8 cellular contexts compared by ENCODE assay signal in the genomic region with DNA sequence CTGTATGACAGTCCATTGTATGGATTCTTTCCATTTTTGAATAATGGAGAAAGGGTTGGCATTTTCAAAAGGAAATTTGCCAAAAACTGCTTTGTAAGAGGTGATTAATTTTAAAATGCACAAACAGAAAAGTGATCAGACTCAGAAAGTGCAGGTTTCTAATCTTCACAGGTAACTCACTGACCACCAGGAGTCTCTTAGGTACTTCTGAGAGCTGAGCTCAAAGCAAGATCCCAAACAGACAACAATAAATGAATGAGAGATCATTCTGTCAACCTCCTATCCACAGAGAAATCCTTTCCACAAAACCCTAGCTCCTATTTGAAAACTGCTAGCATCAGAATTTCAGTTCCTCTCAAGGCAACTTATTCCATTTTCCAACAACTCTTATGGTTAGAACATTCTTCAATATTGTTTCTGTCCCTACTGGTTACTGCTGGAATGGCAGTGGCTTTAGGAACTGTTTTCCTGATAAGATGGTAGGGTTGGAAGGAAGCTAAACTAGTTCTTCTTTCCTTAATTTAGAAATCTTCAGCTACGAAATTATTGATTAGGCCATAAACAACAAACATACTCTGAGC. TPM values are rescaled to one million over a fixed set of nuclear protein-coding genes. Genes with fewer than 3 reads are reported as not detected.
DNase-seq lines count a peak whose midpoint lies in the region; ATAC-seq, FAIRE-seq and TF ChIP-seq lines count a peak whose summit lies in the region.

No MANE protein-coding gene starts in this region.

- H3K4me1 Mint-ChIP-seq in WTC11 = peaks cover 18% of the 10 kb centered on the region

- H3K27ac ChIP-seq in kidney (ENCODE audit: low read depth in 2 of 2, low read length in 2 of 2) = no peak overlapping the region

- H3K27ac Mint-ChIP-seq in WTC11 = no peak overlapping the region

- DNase-seq in AG04449 (ENCODE audit: low read depth, low spot score) (no peak), WTC11 (ENCODE audit: low spot score) (no peak), kidney (no peak), urothelium cell line (ENCODE audit: low spot score) (no peak), NCI-H128 (lab: John Stamatoyannopoulos, UW; ENCODE audit: unreplicated experiment) (no peak), putamen (ENCODE audit: low spot score) (no peak)

- peak overlapping the region; percentile 51; the same call in 1 of the 2 replicates for H3K4me3 Mint-ChIP-seq in WTC11

- no peaks in the 10 kb centered on the region for H3K36me3 ChIP-seq in kidney (ENCODE audit: control insufficient read depth in 1 of 2, insufficient read depth in 2 of 2, low read length in 2 of 2)

- H3K9me3 ChIP-seq in kidney (ENCODE audit: control insufficient read depth in 1 of 2, low read length in 2 of 2) = no peaks in the 10 kb centered on the region

- FAIRE-seq in kidney (lab: Jason Lieb, UNC) = no peak
- no peak for FAIRE-seq in urothelium cell line (lab: Jason Lieb, UNC)

- no peak overlapping the region for H3K9ac ChIP-seq in kidney (ENCODE audit: low read length in 2 of 2)

- peaks cover 0 to 6% of the 10 kb centered on the region in 2 donors for H3K4me1 ChIP-seq in kidney (ENCODE audit: control insufficient read depth in 1 of 2, insufficient read depth in 1 of 2, low read depth in 1 of 2, low read length in 2 of 2)

- CTCF ChIA-PET in AG04449 (lab: Yijun Ruan, JAX) = interaction anchor here (0.6 to 7.6 kb wide), 13 partner anchors 10 to 797 kb away, joined by 3 to 75 read pairs (median 4); no protein-coding TSS in a partner anchor
- CTCF ChIA-PET in WTC11 (lab: Charles Lee) = interaction anchor here (0.5 to 5.4 kb wide), 25 partner anchors 10 to 764 kb away, joined by 3 to 70 read pairs (median 3); a partner anchor contains a TSS

- TF ChIP-seq CTCF in AG04449 (IDR thresholded peaks at IDR 0.05; ENCODE audit: insufficient read depth, low read length, missing control alignments) = peak; percentile 25
- TF ChIP-seq CTCF in GM12872 (IDR thresholded peaks at IDR 0.05; ENCODE audit: insufficient read depth, low read depth, low read length) = peak; percentile 52
- TF ChIP-seq CTCF in WTC11 (IDR thresholded peaks at IDR 0.05) = peak; percentile 27; the same call in 1 of the 2 replicates
- TF ChIP-seq CTCF in kidney (IDR thresholded peaks at IDR 0.05; ENCODE audit: borderline replicate concordance, extremely low read depth, insufficient read depth) = peak; percentile 41

- H3K9me3 Mint-ChIP-seq in WTC11 = peaks cover 23% of the 10 kb centered on the region

- peaks cover 13% of the 10 kb centered on the region for H3K36me3 Mint-ChIP-seq in WTC11

- ATAC-seq in WTC11 (no peak), HG02798 (IDR thresholded peaks at IDR 0.05; ENCODE audit: poor library complexity, unreplicated experiment) (no peak)

- H3K4me3 ChIP-seq in AG04449 (ENCODE audit: low read depth, low read length) (no peak overlapping the region), kidney (ENCODE audit: low read length in 2 of 2) (no peak overlapping the region)

- POLR2A ChIA-PET in AG04449 (lab: Yijun Ruan, JAX) = interaction anchor here (0.7 kb wide), 1 partner anchor 11 kb away, joined by 3 read pairs; no protein-coding TSS in a partner anchor
- POLR2A ChIA-PET in WTC11 (lab: Charles Lee) = no interaction called here

- intact Hi-C loops in kidney (cut with DNase I) = no loop called here

- H3K27me3 Mint-ChIP-seq in WTC11 (ENCODE audit: low read depth) = peaks cover 8% of the 10 kb centered on the region

TF ChIP-seq in WTC11, 78 proteins besides CTCF, POLR2A, EP300 and RAD21 (continues in another document):
- TF ChIP-seq, protein P1, sequence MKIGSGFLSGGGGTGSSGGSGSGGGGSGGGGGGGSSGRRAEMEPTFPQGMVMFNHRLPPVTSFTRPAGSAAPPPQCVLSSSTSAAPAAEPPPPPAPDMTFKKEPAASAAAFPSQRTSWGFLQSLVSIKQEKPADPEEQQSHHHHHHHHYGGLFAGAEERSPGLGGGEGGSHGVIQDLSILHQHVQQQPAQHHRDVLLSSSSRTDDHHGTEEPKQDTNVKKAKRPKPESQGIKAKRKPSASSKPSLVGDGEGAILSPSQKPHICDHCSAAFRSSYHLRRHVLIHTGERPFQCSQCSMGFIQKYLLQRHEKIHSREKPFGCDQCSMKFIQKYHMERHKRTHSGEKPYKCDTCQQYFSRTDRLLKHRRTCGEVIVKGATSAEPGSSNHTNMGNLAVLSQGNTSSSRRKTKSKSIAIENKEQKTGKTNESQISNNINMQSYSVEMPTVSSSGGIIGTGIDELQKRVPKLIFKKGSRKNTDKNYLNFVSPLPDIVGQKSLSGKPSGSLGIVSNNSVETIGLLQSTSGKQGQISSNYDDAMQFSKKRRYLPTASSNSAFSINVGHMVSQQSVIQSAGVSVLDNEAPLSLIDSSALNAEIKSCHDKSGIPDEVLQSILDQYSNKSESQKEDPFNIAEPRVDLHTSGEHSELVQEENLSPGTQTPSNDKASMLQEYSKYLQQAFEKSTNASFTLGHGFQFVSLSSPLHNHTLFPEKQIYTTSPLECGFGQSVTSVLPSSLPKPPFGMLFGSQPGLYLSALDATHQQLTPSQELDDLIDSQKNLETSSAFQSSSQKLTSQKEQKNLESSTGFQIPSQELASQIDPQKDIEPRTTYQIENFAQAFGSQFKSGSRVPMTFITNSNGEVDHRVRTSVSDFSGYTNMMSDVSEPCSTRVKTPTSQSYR (CRISPR knock-in tag; IDR thresholded peaks at IDR 0.05) = no peak
- TF ChIP-seq, protein P2, sequence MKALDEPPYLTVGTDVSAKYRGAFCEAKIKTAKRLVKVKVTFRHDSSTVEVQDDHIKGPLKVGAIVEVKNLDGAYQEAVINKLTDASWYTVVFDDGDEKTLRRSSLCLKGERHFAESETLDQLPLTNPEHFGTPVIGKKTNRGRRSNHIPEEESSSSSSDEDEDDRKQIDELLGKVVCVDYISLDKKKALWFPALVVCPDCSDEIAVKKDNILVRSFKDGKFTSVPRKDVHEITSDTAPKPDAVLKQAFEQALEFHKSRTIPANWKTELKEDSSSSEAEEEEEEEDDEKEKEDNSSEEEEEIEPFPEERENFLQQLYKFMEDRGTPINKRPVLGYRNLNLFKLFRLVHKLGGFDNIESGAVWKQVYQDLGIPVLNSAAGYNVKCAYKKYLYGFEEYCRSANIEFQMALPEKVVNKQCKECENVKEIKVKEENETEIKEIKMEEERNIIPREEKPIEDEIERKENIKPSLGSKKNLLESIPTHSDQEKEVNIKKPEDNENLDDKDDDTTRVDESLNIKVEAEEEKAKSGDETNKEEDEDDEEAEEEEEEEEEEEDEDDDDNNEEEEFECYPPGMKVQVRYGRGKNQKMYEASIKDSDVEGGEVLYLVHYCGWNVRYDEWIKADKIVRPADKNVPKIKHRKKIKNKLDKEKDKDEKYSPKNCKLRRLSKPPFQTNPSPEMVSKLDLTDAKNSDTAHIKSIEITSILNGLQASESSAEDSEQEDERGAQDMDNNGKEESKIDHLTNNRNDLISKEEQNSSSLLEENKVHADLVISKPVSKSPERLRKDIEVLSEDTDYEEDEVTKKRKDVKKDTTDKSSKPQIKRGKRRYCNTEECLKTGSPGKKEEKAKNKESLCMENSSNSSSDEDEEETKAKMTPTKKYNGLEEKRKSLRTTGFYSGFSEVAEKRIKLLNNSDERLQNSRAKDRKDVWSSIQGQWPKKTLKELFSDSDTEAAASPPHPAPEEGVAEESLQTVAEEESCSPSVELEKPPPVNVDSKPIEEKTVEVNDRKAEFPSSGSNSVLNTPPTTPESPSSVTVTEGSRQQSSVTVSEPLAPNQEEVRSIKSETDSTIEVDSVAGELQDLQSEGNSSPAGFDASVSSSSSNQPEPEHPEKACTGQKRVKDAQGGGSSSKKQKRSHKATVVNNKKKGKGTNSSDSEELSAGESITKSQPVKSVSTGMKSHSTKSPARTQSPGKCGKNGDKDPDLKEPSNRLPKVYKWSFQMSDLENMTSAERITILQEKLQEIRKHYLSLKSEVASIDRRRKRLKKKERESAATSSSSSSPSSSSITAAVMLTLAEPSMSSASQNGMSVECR (CRISPR knock-in tag; IDR thresholded peaks at IDR 0.05; ENCODE audit: borderline replicate concordance) = no peak
- TF ChIP-seq SMAD4 (CRISPR knock-in tag; IDR thresholded peaks at IDR 0.05) (no peak), TEAD1 (CRISPR knock-in tag; IDR thresholded peaks at IDR 0.05) (no peak), HMGA2 (CRISPR knock-in tag; IDR thresholded peaks at IDR 0.05) (no peak), ZNF138 (CRISPR knock-in tag; conservative IDR thresholded peaks at IDR 0.05) (no peak), GTF2I (CRISPR knock-in tag; conservative IDR thresholded peaks at IDR 0.05) (no peak), ATF1 (CRISPR knock-in tag; IDR thresholded peaks at IDR 0.05) (no peak), ZNF232 (CRISPR knock-in tag; IDR thresholded peaks at IDR 0.05) (no peak), ZNF121 (CRISPR knock-in tag; IDR thresholded peaks at IDR 0.05) (no peak)
- TF ChIP-seq, protein P3, sequence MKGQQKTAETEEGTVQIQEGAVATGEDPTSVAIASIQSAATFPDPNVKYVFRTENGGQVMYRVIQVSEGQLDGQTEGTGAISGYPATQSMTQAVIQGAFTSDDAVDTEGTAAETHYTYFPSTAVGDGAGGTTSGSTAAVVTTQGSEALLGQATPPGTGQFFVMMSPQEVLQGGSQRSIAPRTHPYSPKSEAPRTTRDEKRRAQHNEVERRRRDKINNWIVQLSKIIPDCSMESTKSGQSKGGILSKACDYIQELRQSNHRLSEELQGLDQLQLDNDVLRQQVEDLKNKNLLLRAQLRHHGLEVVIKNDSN (CRISPR knock-in tag; IDR thresholded peaks at IDR 0.05) = no peak
- TF ChIP-seq, protein P4, sequence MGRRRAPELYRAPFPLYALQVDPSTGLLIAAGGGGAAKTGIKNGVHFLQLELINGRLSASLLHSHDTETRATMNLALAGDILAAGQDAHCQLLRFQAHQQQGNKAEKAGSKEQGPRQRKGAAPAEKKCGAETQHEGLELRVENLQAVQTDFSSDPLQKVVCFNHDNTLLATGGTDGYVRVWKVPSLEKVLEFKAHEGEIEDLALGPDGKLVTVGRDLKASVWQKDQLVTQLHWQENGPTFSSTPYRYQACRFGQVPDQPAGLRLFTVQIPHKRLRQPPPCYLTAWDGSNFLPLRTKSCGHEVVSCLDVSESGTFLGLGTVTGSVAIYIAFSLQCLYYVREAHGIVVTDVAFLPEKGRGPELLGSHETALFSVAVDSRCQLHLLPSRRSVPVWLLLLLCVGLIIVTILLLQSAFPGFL (CRISPR knock-in tag; IDR thresholded peaks at IDR 0.05; ENCODE audit: borderline replicate concordance) = no peak

RNA-seq across cellular contexts. Expression of a gene that starts 20.6 kb away (rescaled TPM):
- total RNA-seq in WTC11 (2021) (8.0 to 9.8 TPM (median 8.4 TPM) in 3 replicates), kidney (16.2 TPM)
- polyA plus RNA-seq in kidney (ENCODE audit: insufficient read depth, low read depth, low replicate concordance) = 57.2 TPM

RNA-seq across cellular contexts. Expression of a gene that starts 49.1 kb away (rescaled TPM):
- total RNA-seq in WTC11 (2021) (2.6 to 2.7 TPM (median 2.7 TPM) in 3 replicates), kidney (2.5 TPM)
- 5.4 TPM for polyA plus RNA-seq in kidney (ENCODE audit: insufficient read depth, low read depth, low replicate concordance)
